ENCODE assay signal across 18 cellular contexts in genomic region chrX:26581086-26581485, GRCh38.
DNase-seq lines count a peak whose midpoint lies in the region; ATAC-seq and TF ChIP-seq lines count a peak whose summit lies in the region.
"Had no signal": no experiment of that assay in that cellular context is flagged by ENCODE, and none has a peak within 500 bp of the region (broad histone marks: within the 10 kb centered on the region; RNA-seq: fewer than 3 reads in every experiment).

No MANE protein-coding gene starts in this region.

- H3K4me1 ChIP-seq in mucosa of descending colon (ENCODE audit: low read depth), result no peaks in the 10 kb centered on the region
- H3K4me1 ChIP-seq: Peyer's patch, SJSA1 had no signal

- H3K36me3 ChIP-seq in mucosa of descending colon (ENCODE audit: low read depth), result no peaks in the 10 kb centered on the region
- H3K36me3 ChIP-seq: Peyer's patch, SJSA1 had no signal

- no peaks in the 10 kb centered on the region for H3K9me3 ChIP-seq in mucosa of descending colon
- H3K9me3 ChIP-seq: Peyer's patch, SJSA1 had no signal

- no peak for ATAC-seq in GM21423 (IDR thresholded peaks at IDR 0.05; ENCODE audit: unreplicated experiment)
- no peak for ATAC-seq in mucosa of descending colon

- in situ Hi-C loops in astrocyte of the spinal cord (cut with HindIII; ENCODE audit: low sequenced_read_pairs), result no loop called here

- intact Hi-C loops in mucosa of descending colon (cut with DNase I, micrococcal nuclease), result no loop called here

- TF ChIP-seq CTCF in astrocyte of the spinal cord (IDR thresholded peaks at IDR 0.05; ENCODE audit: low read depth, low read length) (no peak), mucosa of descending colon (IDR thresholded peaks at IDR 0.05) (no peak)

- DNase-seq in HS-5 (ENCODE audit: low read depth) (peak; percentile 69), astrocyte of the spinal cord (ENCODE audit: low read depth, low spot score) (peak; percentile 11), iris pigment epithelial cell (ENCODE audit: low read depth) (peak; percentile 61), DMS 273 treated with DMSO at 0.1 percent for 48 hours (lab: John Stamatoyannopoulos, UW) (no peak), NCI-H1092 (lab: John Stamatoyannopoulos, UW) (no peak), mucosa of descending colon (no peak)
- DNase-seq: Calu3; CD8-positive, alpha-beta memory T cell; GDM1; H7; HFFc6; NCI-H1105; NCI-H2029 treated with DMSO at 0.1 percent for 48 hours; NCI-H524 treated with DMSO at 0.1 percent for 48 hours; NCI-H82; Peyer's patch had no signal

- no peak overlapping the region for H3K4me3 ChIP-seq in astrocyte of the spinal cord (ENCODE audit: low read depth, low read length)
- H3K4me3 ChIP-seq in mucosa of descending colon, result no peak overlapping the region
- H3K4me3 ChIP-seq: Peyer's patch, SJSA1 had no signal

Comparison
In these comparisons a context has a peak if more than half of its experiments do, and no peak if none do; other contexts are left out.
1. DNase-seq: peak in HS-5 (single experiment), astrocyte of the spinal cord (single experiment) and iris pigment epithelial cell (single experiment); none in DMS 273 treated with DMSO at 0.1 percent for 48 hours (single experiment), NCI-H1092 (single experiment) and mucosa of descending colon (0 of 3).